ENCODE assay signal across 8 cellular contexts in genomic region chr15:60397772-60398445, GRCh38. TPM values are rescaled to one million over a fixed set of nuclear protein-coding genes. Genes with fewer than 3 reads are reported as not detected.
DNase-seq lines count a peak whose midpoint lies in the region; ATAC-seq, FAIRE-seq and TF ChIP-seq lines count a peak whose summit lies in the region.

TSS of gene ANXA2 (minus strand) at chr15:60397986. CDS start at chr15:60386075, 11,911 bp downstream.

- H3K9me3 ChIP-seq in SJSA1 (replicated peaks) (no peaks in the 10 kb centered on the region), gastroesophageal sphincter (no peaks in the 10 kb centered on the region), parathyroid adenoma (ENCODE audit: control insufficient read depth, low read length) (no peaks in the 10 kb centered on the region), transverse colon (no peaks in the 10 kb centered on the region)

- H3K36me3 ChIP-seq in SJSA1, result peaks cover 46% of the 10 kb centered on the region
- H3K36me3 ChIP-seq in gastroesophageal sphincter, result peaks cover 0 to 5% of the 10 kb centered on the region in 2 donors
- H3K36me3 ChIP-seq in parathyroid adenoma (ENCODE audit: control insufficient read depth, insufficient read depth, low read length), result no peaks in the 10 kb centered on the region
- peaks cover 0 to 5% (median 0%) of the 10 kb centered on the region in 4 donors for H3K36me3 ChIP-seq in transverse colon

- peaks cover 74% of the 10 kb centered on the region for H3K4me1 ChIP-seq in SJSA1 (replicated peaks)
- peaks cover 5 to 54% (median 30%) of the 10 kb centered on the region in 3 donors for H3K4me1 ChIP-seq in gastroesophageal sphincter
- no peaks in the 10 kb centered on the region for H3K4me1 ChIP-seq in parathyroid adenoma
- H3K4me1 ChIP-seq in transverse colon, result peaks cover 21 to 63% (median 52%) of the 10 kb centered on the region in 4 donors

- peaks cover 0 to 6% (median 4%) of the 10 kb centered on the region in 3 donors for H3K27me3 Mint-ChIP-seq in CD14-positive monocyte (ENCODE audit: low read depth in 3 of 3)

- peak within 1 kb of the TSS; percentile 78 for H2AFZ ChIP-seq in parathyroid adenoma

- no peaks in the 10 kb centered on the region for H3K9me3 Mint-ChIP-seq in CD14-positive monocyte

- intact Hi-C loops in CD14-positive monocyte (cut with micrococcal nuclease) (loop anchor here (5.0 to 10.0 kb wide), 2 partner anchors 47 to 711 kb away; partner anchors contain the start of gene BNIP2 (in 1 of the 2)), transverse colon (cut with DNase I; ENCODE audit: low total_unique reads) (no loop called here)

- peak within 1 kb of the TSS; percentile 83 for H3K4me2 ChIP-seq in parathyroid adenoma (ENCODE audit: low read length)

- peak within 1 kb of the TSS; percentile 94 to 99 for H3K4me3 Mint-ChIP-seq in CD14-positive monocyte

- WGBS in gastroesophageal sphincter (ENCODE audit: low coverage in 1 of 2), 2 donors, result 0% methylated on average over 5 to 13 of the region's 53 CpGs
- 0% methylated on average over 31 of the region's 53 CpGs; no CpG with 5 or more reads in 1 of the 2 donors for WGBS in transverse colon (ENCODE audit: low coverage in 1 of 2), 2 donors

- peaks cover 18 to 34% of the 10 kb centered on the region in 2 donors for H3K36me3 Mint-ChIP-seq in CD14-positive monocyte

- TF ChIP-seq CTCF in CD14-positive monocyte (IDR thresholded peaks at IDR 0.05), result no peak
- TF ChIP-seq CTCF in gastroesophageal sphincter (IDR thresholded peaks at IDR 0.05), result no peak
- no peak for TF ChIP-seq CTCF in parathyroid adenoma (IDR thresholded peaks at IDR 0.05)
- no peak for TF ChIP-seq CTCF in transverse colon (IDR thresholded peaks at IDR 0.05)

- TF ChIP-seq EP300 in gastroesophageal sphincter (IDR thresholded peaks at IDR 0.05), result no peak
- TF ChIP-seq EP300 in transverse colon (IDR thresholded peaks at IDR 0.05; ENCODE audit: low read depth), result peak; percentile 62

- DNase-seq in CD14-positive monocyte (ENCODE audit: low spot score), result peak; percentile 88
- DNase-seq in GM19239 (ENCODE audit: insufficient read length, low spot score), result peak; percentile 72
- peak; percentile 85 to 93 for DNase-seq in SJSA1 (ENCODE audit: low read depth in 1 of 2, low spot score in 2 of 2)
- peak; percentile 31 to 79 (median 50) for DNase-seq in activated naive CD4-positive, alpha-beta T cell (lab: John Stamatoyannopoulos, UW)
- DNase-seq in transverse colon, result peak; percentile 92

- peak within 1 kb of the TSS; percentile 1 for H3K9ac ChIP-seq in parathyroid adenoma

- in situ Hi-C loops in transverse colon (cut with MboI; ENCODE audit: low pct_ligation_motif_present in 1 of 4, low pct_unique_long_range_greater_than_20kb in 1 of 4, low sequenced_read_pairs in 3 of 4), result no loop called here

- no peak for FAIRE-seq in GM19239 (lab: Jason Lieb, UNC)

- TF ChIP-seq POLR2A in gastroesophageal sphincter (IDR thresholded peaks at IDR 0.05), result peak; percentile 90 to 92
- peak; percentile 98 for TF ChIP-seq POLR2A in transverse colon (IDR thresholded peaks at IDR 0.05)

- H3K27me3 ChIP-seq in SJSA1 (replicated peaks) (no peaks in the 10 kb centered on the region), gastroesophageal sphincter (no peaks in the 10 kb centered on the region), parathyroid adenoma (ENCODE audit: control insufficient read depth, insufficient read depth, low read length) (no peaks in the 10 kb centered on the region), transverse colon (no peaks in the 10 kb centered on the region)

- H3K27ac ChIP-seq in SJSA1 (peak within 1 kb of the TSS; percentile 99), gastroesophageal sphincter (peak within 1 kb of the TSS; percentile 93 to 99 (median 97)), parathyroid adenoma (peak within 1 kb of the TSS; percentile 75), transverse colon (peak within 1 kb of the TSS; percentile 97 to 99 (median 98))

- H3K79me2 ChIP-seq in parathyroid adenoma, result peaks cover 2% of the 10 kb centered on the region

- H3K4me1 Mint-ChIP-seq in CD14-positive monocyte, result peaks cover 53% of the 10 kb centered on the region

- peak within 1 kb of the TSS; percentile 97 to 100 (median 99) for H3K27ac Mint-ChIP-seq in CD14-positive monocyte

- ATAC-seq in HG03378 (IDR thresholded peaks at IDR 0.05; ENCODE audit: unreplicated experiment) (peak; percentile 52), gastroesophageal sphincter (peak; percentile 89)

- peak within 1 kb of the TSS; percentile 83 for H3K4me3 ChIP-seq in SJSA1
- peak within 1 kb of the TSS; percentile 91 to 97 for H3K4me3 ChIP-seq in gastroesophageal sphincter
- H3K4me3 ChIP-seq in parathyroid adenoma (ENCODE audit: low read depth, low read length), result peak within 1 kb of the TSS; percentile 63
- H3K4me3 ChIP-seq in transverse colon, result peak within 1 kb of the TSS; percentile 79 to 94 (median 87)

RNA-seq across cellular contexts. Expression of gene ANXA2, which starts in this region (rescaled TPM):
- 1,000 to 10,000 TPM; 2,046 to 2,079 TPM for polyA plus RNA-seq in CD14-positive monocyte
- total RNA-seq in SJSA1 (2014; rRNA removed; shearing (Covaris generic)), result 3,394 and 3,434 TPM in 2 replicates
- total RNA-seq in gastroesophageal sphincter (100 to 1,000 TPM; 301 to 793 (median 570) TPM), transverse colon (100 to 1,000 TPM; 487 to 718 (median 620) TPM)

Comparison
In these comparisons a context has a peak if more than half of its experiments do, and no peak if none do; other contexts are left out.
1. Peak in every context shown above with its lines: DNase-seq, ATAC-seq, H3K4me3 ChIP-seq and H3K27ac ChIP-seq.